In genomic region chr14:21527320-21527679, GRCh38 we compare ENCODE assay signal across 10 cellular contexts. TPM values are rescaled to one million over a fixed set of nuclear protein-coding genes. Genes with fewer than 3 reads are reported as not detected.
A peak's percentile ranks its signal among the peaks of the same experiment; 100 is the strongest.
DNase-seq lines count a peak whose midpoint lies in the region; ATAC-seq and TF ChIP-seq lines count a peak whose summit lies in the region.
"Had no signal": no experiment of that assay in that cellular context is flagged by ENCODE, and none has a peak within 500 bp of the region (broad histone marks: within the 10 kb centered on the region; RNA-seq: fewer than 3 reads in every experiment).

No MANE protein-coding gene starts in this region.

- POLR2A ChIA-PET in CD4-positive, alpha-beta memory T cell (lab: Charles Lee; ENCODE audit: partially characterized antibody) = interaction anchor here (2.2 to 5.2 kb wide), 2 partner anchors 16 to 90 kb away, joined by 11 to 55 read pairs; partner anchors contain the start of gene METTL3
- POLR2A ChIA-PET in naive thymus-derived CD4-positive, alpha-beta T cell (lab: Charles Lee) = interaction anchor here (0.5 to 4.6 kb wide), 5 partner anchors 15 to 71 kb away, joined by 3 to 42 read pairs (median 6); partner anchors contain the start of genes CHD8 and METTL3

- H3K79me2 ChIP-seq in smooth muscle cell (ENCODE audit: low read depth) = no peaks in the 10 kb centered on the region

- H3K27me3 Mint-ChIP-seq in CD4-positive, alpha-beta memory T cell = peaks cover 0 to 3% of the 10 kb centered on the region in 2 donors
- peaks cover 2% of the 10 kb centered on the region for H3K27me3 Mint-ChIP-seq in activated naive CD8-positive, alpha-beta T cell treated with anti-CD3 and anti-CD28 coated beads, Interleukin-2, amount 50 U/mL, for 24 hours
- H3K27me3 Mint-ChIP-seq in naive thymus-derived CD4-positive, alpha-beta T cell = peaks cover 0 to 12% (median 0%) of the 10 kb centered on the region in 5 donors

- H4K20me1 ChIP-seq in smooth muscle cell (ENCODE audit: low read depth) = no peaks in the 10 kb centered on the region

- no peak for TF ChIP-seq CTCF in smooth muscle cell (IDR thresholded peaks at IDR 0.05; ENCODE audit: borderline replicate concordance, insufficient read depth, poor library complexity, severe bottlenecking)

- intact Hi-C loops in CD4-positive, alpha-beta memory T cell (cut with micrococcal nuclease) = no loop called here
- intact Hi-C loops in naive thymus-derived CD4-positive, alpha-beta T cell (cut with micrococcal nuclease) = loop anchor here (2.0 to 5.0 kb wide), 2 partner anchors 16 to 50 kb away; partner anchors contain the start of genes METTL3 (in 1 of the 2), RAB2B (in 1 of the 2) and TOX4 (in 1 of the 2)

- H3K27ac ChIP-seq in CD4-positive, alpha-beta memory T cell (ENCODE audit: low read depth, low read length) = no peak overlapping the region
- H3K27ac ChIP-seq in naive thymus-derived CD4-positive, alpha-beta T cell (ENCODE audit: low read depth, low read length) = no peak overlapping the region
- H3K27ac ChIP-seq in smooth muscle cell (ENCODE audit: low read depth) = no peak overlapping the region
- H3K27ac ChIP-seq: RWPE1 had no signal

- peaks cover 7 to 20% (median 11%) of the 10 kb centered on the region in 4 donors for H3K4me1 Mint-ChIP-seq in CD4-positive, alpha-beta memory T cell
- peaks cover 16% of the 10 kb centered on the region for H3K4me1 Mint-ChIP-seq in activated naive CD8-positive, alpha-beta T cell treated with anti-CD3 and anti-CD28 coated beads, Interleukin-2, amount 50 U/mL, for 24 hours
- peaks cover 10 to 27% (median 18%) of the 10 kb centered on the region in 7 donors for H3K4me1 Mint-ChIP-seq in naive thymus-derived CD4-positive, alpha-beta T cell

- 51% methylated on average over 1 of the region's 1 CpG for WGBS in smooth muscle cell (ENCODE audit: low lambda C conversion rate)

- H3K36me3 ChIP-seq in CD4-positive, alpha-beta memory T cell (ENCODE audit: insufficient read depth, low read length) = no peaks in the 10 kb centered on the region
- H3K36me3 ChIP-seq in naive thymus-derived CD4-positive, alpha-beta T cell (ENCODE audit: control insufficient read depth in 2 of 3, insufficient read depth in 3 of 3, low read length in 3 of 3) = peaks cover 0 to 4% (median 0%) of the 10 kb centered on the region in 3 experiments
- no peaks in the 10 kb centered on the region for H3K36me3 ChIP-seq in smooth muscle cell (ENCODE audit: low read depth)

- CTCF ChIA-PET in CD4-positive, alpha-beta memory T cell (lab: Charles Lee; ENCODE audit: partially characterized antibody) = interaction anchor here (2.9 to 4.9 kb wide), 2 partner anchors 15 to 29 kb away, joined by 15 to 24 read pairs; partner anchors contain the start of gene METTL3
- CTCF ChIA-PET in naive thymus-derived CD4-positive, alpha-beta T cell (lab: Charles Lee) = interaction anchor here (1.2 to 2.0 kb wide), 3 partner anchors 16 to 29 kb away, joined by 4 to 7 read pairs (median 6); partner anchors contain the start of gene METTL3

- H3K9ac ChIP-seq in smooth muscle cell (ENCODE audit: low read depth) = no peak overlapping the region

- H3K36me3 Mint-ChIP-seq in CD4-positive, alpha-beta memory T cell = no peaks in the 10 kb centered on the region
- H3K36me3 Mint-ChIP-seq in activated naive CD8-positive, alpha-beta T cell treated with anti-CD3 and anti-CD28 coated beads, Interleukin-2, amount 50 U/mL, for 24 hours (ENCODE audit: low read depth) = no peaks in the 10 kb centered on the region
- no peaks in the 10 kb centered on the region for H3K36me3 Mint-ChIP-seq in naive thymus-derived CD4-positive, alpha-beta T cell

- H3K27me3 ChIP-seq in CD4-positive, alpha-beta memory T cell (ENCODE audit: insufficient read depth, low read length) = no peaks in the 10 kb centered on the region
- no peaks in the 10 kb centered on the region for H3K27me3 ChIP-seq in naive thymus-derived CD4-positive, alpha-beta T cell (ENCODE audit: control insufficient read depth in 2 of 2, insufficient read depth in 2 of 2, low read length in 2 of 2)
- H3K27me3 ChIP-seq in smooth muscle cell (ENCODE audit: low read depth) = no peaks in the 10 kb centered on the region

- no peak for DNase-seq in CD4-positive, alpha-beta memory T cell
- no peak for DNase-seq in activated naive CD8-positive, alpha-beta T cell treated with anti-CD3 and anti-CD28 coated beads, Interleukin-2, amount 50 U/mL, for 24 hours
- DNase-seq in naive thymus-derived CD4-positive, alpha-beta T cell = no peak
- no peak for DNase-seq in NCI-H1694 (lab: John Stamatoyannopoulos, UW)
- no peak for DNase-seq in smooth muscle cell (lab: John Stamatoyannopoulos, UW; ENCODE audit: unreplicated experiment)
- no peak for DNase-seq in NCI-H1930 (lab: John Stamatoyannopoulos, UW)
- DNase-seq: KG1 had no signal

- no peak overlapping the region for H3K4me3 ChIP-seq in CD4-positive, alpha-beta memory T cell (ENCODE audit: low read length in 2 of 2)
- no peak overlapping the region for H3K4me3 ChIP-seq in naive thymus-derived CD4-positive, alpha-beta T cell (ENCODE audit: low read length)
- H3K4me3 ChIP-seq in smooth muscle cell = no peak overlapping the region

- peak overlapping the region; percentile 66 to 90 (median 84) for H3K4me3 Mint-ChIP-seq in CD4-positive, alpha-beta memory T cell
- peak overlapping the region; percentile 69 for H3K4me3 Mint-ChIP-seq in activated naive CD8-positive, alpha-beta T cell treated with anti-CD3 and anti-CD28 coated beads, Interleukin-2, amount 50 U/mL, for 24 hours
- peak overlapping the region; percentile 65 to 91 (median 86) for H3K4me3 Mint-ChIP-seq in naive thymus-derived CD4-positive, alpha-beta T cell

- no peaks in the 10 kb centered on the region for H3K9me3 ChIP-seq in CD4-positive, alpha-beta memory T cell (ENCODE audit: control insufficient read depth in 1 of 2, low read length in 2 of 2)
- H3K9me3 ChIP-seq in naive thymus-derived CD4-positive, alpha-beta T cell (ENCODE audit: control insufficient read depth in 2 of 3, low read length in 3 of 3) = no peaks in the 10 kb centered on the region
- H3K9me3 ChIP-seq in smooth muscle cell (replicated peaks; ENCODE audit: low read depth) = no peaks in the 10 kb centered on the region

- H3K9me3 Mint-ChIP-seq in CD4-positive, alpha-beta memory T cell = no peaks in the 10 kb centered on the region
- no peaks in the 10 kb centered on the region for H3K9me3 Mint-ChIP-seq in activated naive CD8-positive, alpha-beta T cell treated with anti-CD3 and anti-CD28 coated beads, Interleukin-2, amount 50 U/mL, for 24 hours
- H3K9me3 Mint-ChIP-seq in naive thymus-derived CD4-positive, alpha-beta T cell = peaks cover 0 to 1% (median 0%) of the 10 kb centered on the region in 11 donors

- H3F3A ChIP-seq in smooth muscle cell (ENCODE audit: low read depth) = no peaks in the 10 kb centered on the region

- ATAC-seq in HG02870 (IDR thresholded peaks at IDR 0.05; ENCODE audit: unreplicated experiment) = peak; percentile 8
- no peak for ATAC-seq in activated naive CD8-positive, alpha-beta T cell treated with anti-CD3 and anti-CD28 coated beads, Interleukin-2, amount 50 U/mL, for 24 hours
- no peak for ATAC-seq in naive thymus-derived CD4-positive, alpha-beta T cell

- H3K27ac Mint-ChIP-seq in CD4-positive, alpha-beta memory T cell = peak overlapping the region in 4 of 7 donors; percentile 13 to 70 (median 63)
- peak overlapping the region; percentile 14 for H3K27ac Mint-ChIP-seq in activated naive CD8-positive, alpha-beta T cell treated with anti-CD3 and anti-CD28 coated beads, Interleukin-2, amount 50 U/mL, for 24 hours
- H3K27ac Mint-ChIP-seq in naive thymus-derived CD4-positive, alpha-beta T cell = peak overlapping the region in 8 of 9 donors; percentile 51 to 85 (median 76)

- H3K4me1 ChIP-seq in CD4-positive, alpha-beta memory T cell (ENCODE audit: insufficient read depth, low read length) = peaks cover 15% of the 10 kb centered on the region
- peaks cover 5 to 9% of the 10 kb centered on the region in 2 donors for H3K4me1 ChIP-seq in naive thymus-derived CD4-positive, alpha-beta T cell (ENCODE audit: control insufficient read depth in 2 of 2, insufficient read depth in 2 of 2, low read length in 2 of 2)
- H3K4me1 ChIP-seq in smooth muscle cell (ENCODE audit: low read depth) = peaks cover 27% of the 10 kb centered on the region

- H2AFZ ChIP-seq in smooth muscle cell (ENCODE audit: low read depth) = no peak overlapping the region

- no peak overlapping the region for H3K4me2 ChIP-seq in smooth muscle cell

RNA-seq across cellular contexts. Expression of gene SALL2, which starts 1.2 kb away (rescaled TPM):
- total RNA-seq in CD4-positive, alpha-beta memory T cell = 1 to 10 TPM; 6.5 to 6.6 TPM
- polyA plus RNA-seq in CD4-positive, alpha-beta memory T cell = 1 to 10 TPM in 1 of 2 donors, under 1 TPM in 1; 0.42 to 2.7 TPM
- 1 to 10 TPM; 2.3 to 8.3 (median 3.9) TPM for total RNA-seq in naive thymus-derived CD4-positive, alpha-beta T cell
- polyA plus RNA-seq in naive thymus-derived CD4-positive, alpha-beta T cell = 1 to 10 TPM; 4.2 to 5.9 TPM
- 4.5 and 5.9 TPM in 2 replicates for total RNA-seq in smooth muscle cell
- 4.5 and 6.7 TPM in 2 replicates for polyA plus RNA-seq in smooth muscle cell

RNA-seq across cellular contexts. Expression of gene METTL3, which starts 16.2 kb away (rescaled TPM):
- 10 to 100 TPM; 93.4 to 98.9 TPM for total RNA-seq in CD4-positive, alpha-beta memory T cell
- 10 to 100 TPM; 20.1 to 27.7 TPM for polyA plus RNA-seq in CD4-positive, alpha-beta memory T cell
- 100 to 1,000 TPM in 2 of 5 experiments, 10 to 100 TPM in 3; 43.6 to 108 (median 75.3) TPM for total RNA-seq in naive thymus-derived CD4-positive, alpha-beta T cell
- polyA plus RNA-seq in naive thymus-derived CD4-positive, alpha-beta T cell = 10 to 100 TPM; 17.6 to 26.3 TPM
- 37.6 and 43.6 TPM in 2 replicates for total RNA-seq in smooth muscle cell
- 25.5 and 29.7 TPM in 2 replicates for polyA plus RNA-seq in smooth muscle cell

RNA-seq across cellular contexts. Expression of gene TOX4, which starts 50.3 kb away (rescaled TPM):
- 10 to 100 TPM; 83.6 to 86.0 TPM for total RNA-seq in CD4-positive, alpha-beta memory T cell
- polyA plus RNA-seq in CD4-positive, alpha-beta memory T cell = 10 to 100 TPM; 81.8 to 86.2 TPM
- 100 to 1,000 TPM in 1 of 5 experiments, 10 to 100 TPM in 4; 78.5 to 116 (median 86.5) TPM for total RNA-seq in naive thymus-derived CD4-positive, alpha-beta T cell
- 10 to 100 TPM; 70.5 to 98.3 TPM for polyA plus RNA-seq in naive thymus-derived CD4-positive, alpha-beta T cell
- total RNA-seq in smooth muscle cell = 31.9 and 33.9 TPM in 2 replicates
- 54.5 and 58.4 TPM in 2 replicates for polyA plus RNA-seq in smooth muscle cell

RNA-seq across cellular contexts. Expression of gene RAB2B, which starts 50.5 kb away (rescaled TPM):
- 10 to 100 TPM; 29.3 to 30.4 TPM for total RNA-seq in CD4-positive, alpha-beta memory T cell
- polyA plus RNA-seq in CD4-positive, alpha-beta memory T cell = 10 to 100 TPM in 1 of 2 donors, 1 to 10 TPM in 1; 8.3 to 14.9 TPM
- total RNA-seq in naive thymus-derived CD4-positive, alpha-beta T cell = 10 to 100 TPM; 26.6 to 32.8 (median 30.5) TPM
- 1 to 10 TPM; 5.6 to 9.9 TPM for polyA plus RNA-seq in naive thymus-derived CD4-positive, alpha-beta T cell
- 30.4 and 36.0 TPM in 2 replicates for total RNA-seq in smooth muscle cell
- polyA plus RNA-seq in smooth muscle cell = 15.3 and 15.4 TPM in 2 replicates

RNA-seq across cellular contexts. Expression of gene OR10G3, which starts 52.6 kb away (rescaled TPM):
- total RNA-seq in CD4-positive, alpha-beta memory T cell = not detected
- not detected for polyA plus RNA-seq in CD4-positive, alpha-beta memory T cell
- total RNA-seq in naive thymus-derived CD4-positive, alpha-beta T cell = not detected
- polyA plus RNA-seq in naive thymus-derived CD4-positive, alpha-beta T cell = not detected
- total RNA-seq in smooth muscle cell = not detected in 2 replicates
- not detected in 2 replicates for polyA plus RNA-seq in smooth muscle cell
- total RNA-seq: H7 had no signal

Comparison
In these comparisons a context has a peak if more than half of its experiments do, and no peak if none do; other contexts are left out.
1. H3K27ac Mint-ChIP-seq: peak in every context shown above with its lines; median percentile 76 in naive thymus-derived CD4-positive, alpha-beta T cell; 63 in CD4-positive, alpha-beta memory T cell; 14 in activated naive CD8-positive, alpha-beta T cell treated with anti-CD3 and anti-CD28 coated beads, Interleukin-2, amount 50 U/mL, for 24 hours.